ENCODE assay signal across 8 cellular contexts in genomic region chr16:87778830-87779579, GRCh38. TPM values are rescaled to one million over a fixed set of nuclear protein-coding genes. Genes with fewer than 3 reads are reported as not detected.
A peak's percentile ranks its signal among the peaks of the same experiment; 100 is the strongest.
DNase-seq lines count a peak whose midpoint lies in the region; ATAC-seq and TF ChIP-seq lines count a peak whose summit lies in the region.

No MANE protein-coding gene starts in this region.

- H3K9me3 ChIP-seq in esophagus squamous epithelium, result no peaks in the 10 kb centered on the region

- TF ChIP-seq POLR2A in esophagus squamous epithelium (IDR thresholded peaks at IDR 0.05), result no peak

- peaks cover 39% of the 10 kb centered on the region for H3K4me1 Mint-ChIP-seq in activated T-cell treated with anti-CD3 and anti-CD28 coated beads, Interleukin-2, amount 50 U/mL, for 4 hours (ENCODE audit: low read depth)
- H3K4me1 Mint-ChIP-seq in naive B cell, result peaks cover 19 to 45% (median 37%) of the 10 kb centered on the region in 3 donors
- peaks cover 42% of the 10 kb centered on the region for H3K4me1 Mint-ChIP-seq in stimulated activated memory B cell treated with anti-CD40 and anti-IgM and Interleukin-4, amounts not matched to agents 10 μg/mL and 1 μg/mL and 100 μg/mL, for 72 hours

- DNase-seq in DMS153 treated with DMSO at 0.1 percent for 48 hours (lab: John Stamatoyannopoulos, UW; ENCODE audit: unreplicated experiment), result peak; percentile 91
- DNase-seq in KBM-7, result peak; percentile 99
- DNase-seq in activated T-cell treated with anti-CD3 and anti-CD28 coated beads, Interleukin-2, amount 50 U/mL, for 4 hours, result peak; percentile 97
- DNase-seq in esophagus squamous epithelium (lab: John Stamatoyannopoulos, UW), result peak; percentile 50
- peak; percentile 92 for DNase-seq in naive B cell

- WGBS in esophagus squamous epithelium, 2 donors, result 10 to 33% methylated on average over 20 to 26 of the region's 41 CpGs

- no peaks in the 10 kb centered on the region for H3K36me3 Mint-ChIP-seq in activated T-cell treated with anti-CD3 and anti-CD28 coated beads, Interleukin-2, amount 50 U/mL, for 4 hours (ENCODE audit: insufficient read depth)
- no peaks in the 10 kb centered on the region for H3K36me3 Mint-ChIP-seq in naive B cell
- no peaks in the 10 kb centered on the region for H3K36me3 Mint-ChIP-seq in stimulated activated memory B cell treated with anti-CD40 and anti-IgM and Interleukin-4, amounts not matched to agents 10 μg/mL and 1 μg/mL and 100 μg/mL, for 72 hours

- H3K27ac Mint-ChIP-seq in naive B cell, result peak overlapping the region; percentile 94 to 99 (median 98)
- peak overlapping the region; percentile 85 for H3K27ac Mint-ChIP-seq in stimulated activated memory B cell treated with anti-CD40 and anti-IgM and Interleukin-4, amounts not matched to agents 10 μg/mL and 1 μg/mL and 100 μg/mL, for 72 hours

- peak; percentile 90 to 100 (median 99) for TF ChIP-seq CTCF in esophagus squamous epithelium (IDR thresholded peaks at IDR 0.05)

- peaks cover 0 to 26% (median 0%) of the 10 kb centered on the region in 4 donors for H3K27me3 ChIP-seq in esophagus squamous epithelium

- no peak overlapping the region for H3K4me3 ChIP-seq in esophagus squamous epithelium

- H3K4me1 ChIP-seq in esophagus squamous epithelium, result peaks cover 20 to 41% (median 22%) of the 10 kb centered on the region in 3 donors

- H3K4me3 Mint-ChIP-seq in activated T-cell treated with anti-CD3 and anti-CD28 coated beads, Interleukin-2, amount 50 U/mL, for 4 hours, result peak overlapping the region; percentile 76
- H3K4me3 Mint-ChIP-seq in naive B cell, result peak overlapping the region; percentile 52 to 87 (median 68)
- H3K4me3 Mint-ChIP-seq in stimulated activated memory B cell treated with anti-CD40 and anti-IgM and Interleukin-4, amounts not matched to agents 10 μg/mL and 1 μg/mL and 100 μg/mL, for 72 hours, result peak overlapping the region; percentile 31

- peak; percentile 48 for ATAC-seq in GM21619 (IDR thresholded peaks at IDR 0.05; ENCODE audit: unreplicated experiment)
- peak; percentile 77 to 85 for ATAC-seq in activated T-cell treated with anti-CD3 and anti-CD28 coated beads, Interleukin-2, amount 50 U/mL, for 4 hours
- ATAC-seq in naive B cell (ENCODE audit: low read depth in 2 of 2), result peak; percentile 88 to 89
- peak; percentile 89 for ATAC-seq in stimulated activated memory B cell treated with anti-CD40 and anti-IgM and Interleukin-4, amounts not matched to agents 10 μg/mL and 1 μg/mL and 100 μg/mL, for 72 hours

- intact Hi-C loops in esophagus squamous epithelium (cut with DNase I), result loop anchor here (2.0 kb wide), 1 partner anchor 92 kb away; no protein-coding TSS in a partner anchor

- peak overlapping the region; percentile 56 to 68 (median 65) for H3K27ac ChIP-seq in esophagus squamous epithelium

- H3K27me3 Mint-ChIP-seq in activated T-cell treated with anti-CD3 and anti-CD28 coated beads, Interleukin-2, amount 50 U/mL, for 4 hours (ENCODE audit: low read depth), result no peaks in the 10 kb centered on the region
- H3K27me3 Mint-ChIP-seq in naive B cell, result no peaks in the 10 kb centered on the region
- H3K27me3 Mint-ChIP-seq in stimulated activated memory B cell treated with anti-CD40 and anti-IgM and Interleukin-4, amounts not matched to agents 10 μg/mL and 1 μg/mL and 100 μg/mL, for 72 hours, result peaks cover 4% of the 10 kb centered on the region

- H3K36me3 ChIP-seq in esophagus squamous epithelium, result no peaks in the 10 kb centered on the region

- in situ Hi-C loops in KBM-7 (cut with MboI; ENCODE audit: low pct_unique_long_range_greater_than_20kb, low sequenced_read_pairs), result no loop called here

- no peaks in the 10 kb centered on the region for H3K9me3 Mint-ChIP-seq in activated T-cell treated with anti-CD3 and anti-CD28 coated beads, Interleukin-2, amount 50 U/mL, for 4 hours
- peaks cover 0 to 18% (median 9%) of the 10 kb centered on the region in 7 donors for H3K9me3 Mint-ChIP-seq in naive B cell
- no peaks in the 10 kb centered on the region for H3K9me3 Mint-ChIP-seq in stimulated activated memory B cell treated with anti-CD40 and anti-IgM and Interleukin-4, amounts not matched to agents 10 μg/mL and 1 μg/mL and 100 μg/mL, for 72 hours

TF ChIP-seq in PFSK-1, 5 proteins besides CTCF, POLR2A, EP300 and RAD21:
- TF ChIP-seq FOXP2 (optimal IDR thresholded peaks at IDR 0.05; ENCODE audit: borderline replicate concordance, extremely low read depth, extremely low read length, insufficient read depth) (peak; percentile 79), SIN3A (IDR thresholded peaks at IDR 0.05; ENCODE audit: borderline replicate concordance, insufficient read depth, low read length) (no peak)

RNA-seq across cellular contexts. Expression of gene KLHDC4, which starts 13.2 kb away (rescaled TPM):
- 30.7 TPM for polyA plus RNA-seq in PFSK-1 (2012; ENCODE audit: insufficient read length, low read depth)
- total RNA-seq in activated T-cell treated with anti-CD3 and anti-CD28 coated beads, Interleukin-2, amount 50 U/mL, for 4 hours, result 10 to 100 TPM; 71.6 to 78.1 (median 76.0) TPM
- total RNA-seq in esophagus squamous epithelium, result 10 to 100 TPM; 16.2 to 29.4 (median 21.5) TPM
- polyA plus RNA-seq in naive B cell (ENCODE audit: low read depth in 6 of 6), result 10 to 100 TPM; 15.9 to 25.5 (median 20.0) TPM
